ENCODE assay signal across 8 cellular contexts in the genomic region with DNA sequence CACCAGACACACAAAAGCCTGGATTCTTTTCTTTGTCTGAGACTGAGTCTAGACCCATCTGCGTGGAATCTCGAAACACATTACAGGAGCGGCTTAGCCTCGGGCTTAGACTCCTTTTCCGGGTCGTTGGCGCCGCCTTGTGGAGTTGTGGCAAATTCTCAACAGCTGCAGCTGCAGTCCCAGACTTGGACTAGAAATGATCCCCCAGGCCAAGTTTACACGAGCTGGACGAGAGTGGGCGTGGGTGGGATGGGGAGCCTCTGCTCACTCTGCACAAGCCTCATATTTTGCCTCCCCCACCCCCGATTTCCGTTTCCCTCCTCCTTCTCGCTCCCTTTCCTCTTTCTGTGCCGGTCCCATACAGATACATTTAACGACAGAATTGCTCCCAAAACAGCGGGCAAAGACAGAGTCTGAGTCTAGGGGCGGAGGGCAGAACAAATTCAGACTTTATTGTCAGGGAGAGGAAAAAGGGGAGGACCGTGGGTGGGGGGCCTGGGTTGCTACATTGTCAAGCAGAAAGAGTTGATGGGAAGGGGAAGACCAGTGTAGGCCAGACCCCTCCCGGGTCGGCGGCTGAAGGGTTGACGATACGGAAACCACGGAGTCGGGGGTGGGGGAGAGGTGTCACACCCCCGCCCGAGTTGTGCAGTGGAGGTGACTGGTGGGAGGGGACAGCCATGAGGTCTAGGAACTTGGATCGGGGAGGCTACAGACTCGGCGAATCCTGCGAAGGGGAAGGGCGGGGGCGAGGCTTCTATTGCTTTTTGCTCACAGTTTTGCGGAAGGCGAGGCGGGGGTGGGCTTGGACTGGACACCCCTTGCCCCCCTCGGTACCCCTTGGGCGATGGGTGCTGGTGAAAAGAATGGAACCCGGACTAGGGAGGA. TPM values are rescaled to one million over a fixed set of nuclear protein-coding genes. Genes with fewer than 3 reads are reported as not detected.
A peak's percentile ranks its signal among the peaks of the same experiment; 100 is the strongest.
DNase-seq lines count a peak whose midpoint lies in the region; ATAC-seq and TF ChIP-seq lines count a peak whose summit lies in the region.

No MANE protein-coding gene starts in this region.

- H3K4me3 ChIP-seq in Peyer's patch: peak overlapping the region in 3 of 4 donors; percentile 2 to 42 (median 10)
- H3K4me3 ChIP-seq in fibroblast of pulmonary artery (replicated peaks; ENCODE audit: low read depth, low read length): peak overlapping the region; percentile 13

- peaks cover 12% of the 10 kb centered on the region for H3K36me3 Mint-ChIP-seq in nephron progenitor cell (ENCODE audit: low read depth)

- H3K27me3 ChIP-seq in Peyer's patch: no peaks in the 10 kb centered on the region

- peaks cover 15% of the 10 kb centered on the region for H3K27me3 Mint-ChIP-seq in nephron progenitor cell (ENCODE audit: low read depth, poor library complexity)

- peak overlapping the region in 3 of 4 donors; percentile 54 to 67 (median 55) for H3K27ac ChIP-seq in Peyer's patch

- H3K4me1 ChIP-seq in Peyer's patch: peaks cover 0 to 29% (median 0%) of the 10 kb centered on the region in 4 donors

- H3K4me1 Mint-ChIP-seq in nephron progenitor cell: peaks cover 65% of the 10 kb centered on the region

- in situ Hi-C loops in Caki2 (cut with HindIII; ENCODE audit: low pct_unique_long_range_greater_than_20kb, low sequenced_read_pairs): no loop called here
- in situ Hi-C loops in KBM-7 (cut with MboI; ENCODE audit: low pct_unique_long_range_greater_than_20kb, low sequenced_read_pairs): no loop called here

- H3K9me3 Mint-ChIP-seq in nephron progenitor cell: no peaks in the 10 kb centered on the region

- H3K36me3 ChIP-seq in Peyer's patch: no peaks in the 10 kb centered on the region

- peak overlapping the region; percentile 79 for H3K27ac Mint-ChIP-seq in nephron progenitor cell

- peak; percentile 68 to 86 (median 84) for TF ChIP-seq CTCF in Peyer's patch (IDR thresholded peaks at IDR 0.05)
- TF ChIP-seq CTCF in fibroblast of pulmonary artery (IDR thresholded peaks at IDR 0.05; ENCODE audit: low read length, missing control alignments): peak; percentile 94
- peak; percentile 71 for TF ChIP-seq CTCF in nephron progenitor cell (IDR thresholded peaks at IDR 0.05)

- ATAC-seq in GM21447 (IDR thresholded peaks at IDR 0.05; ENCODE audit: unreplicated experiment): peak; percentile 78

- no peak for TF ChIP-seq POLR2A in Peyer's patch (IDR thresholded peaks at IDR 0.05)

- H3K4me3 Mint-ChIP-seq in nephron progenitor cell: peak overlapping the region; percentile 74

- DNase-seq in Caki2 (ENCODE audit: low read depth) (peak; percentile 61), KBM-7 (peak; percentile 92), Peyer's patch (peak; percentile 85 to 96 (median 94)), activated T-helper 1 cell treated with Interleukin-2 at 50 U/mL for 16 hours (ENCODE audit: low read depth) (peak; percentile 80), fibroblast of pulmonary artery (ENCODE audit: low read depth) (peak; percentile 92), nephron progenitor cell (peak; percentile 94)
- DNase-seq in stimulated activated naive CD4-positive, alpha-beta T cell treated with Interleukin-2 at 50 U/mL for 16 hours (lab: John Stamatoyannopoulos, UW): peak; percentile 84

- H3K9me3 ChIP-seq in Peyer's patch: no peaks in the 10 kb centered on the region

RNA-seq across cellular contexts. Expression of a gene that starts 4.7 kb away (rescaled TPM):
- not detected in 2 replicates for total RNA-seq in Caki2 (2014; rRNA removed; shearing (Covaris generic); ENCODE audit: low replicate concordance)
- total RNA-seq in Peyer's patch: not detected

RNA-seq across cellular contexts. Expression of a gene that starts 15.6 kb away (rescaled TPM):
- 1.7 and 1.8 TPM in 2 replicates for total RNA-seq in Caki2 (2014; rRNA removed; shearing (Covaris generic); ENCODE audit: low replicate concordance)
- total RNA-seq in Peyer's patch: 10 to 100 TPM in 2 of 4 donors, 1 to 10 TPM in 2; 7.3 to 28.1 (median 9.7) TPM

RNA-seq across cellular contexts. Expression of a gene that starts 44.0 kb away (rescaled TPM):
- 366 and 493 TPM in 2 replicates for total RNA-seq in Caki2 (2014; rRNA removed; shearing (Covaris generic); ENCODE audit: low replicate concordance)
- total RNA-seq in Peyer's patch: 10 to 100 TPM; 42.4 to 66.9 (median 54.2) TPM

RNA-seq across cellular contexts. Expression of a gene that starts 50.1 kb away (rescaled TPM):
- total RNA-seq in Caki2 (2014; rRNA removed; shearing (Covaris generic); ENCODE audit: low replicate concordance): 35.8 and 44.7 TPM in 2 replicates
- 10 to 100 TPM; 21.0 to 78.4 (median 44.5) TPM for total RNA-seq in Peyer's patch

Comparison
In these comparisons a context has a peak if more than half of its experiments do, and no peak if none do; other contexts are left out.
1. Peak in every context shown above with its lines: DNase-seq, ATAC-seq, H3K4me3 ChIP-seq and H3K27ac ChIP-seq.